13 cellular contexts compared by ENCODE assay signal in genomic region chr9:77847626-77848025, GRCh38.
A peak's percentile ranks its signal among the peaks of the same experiment; 100 is the strongest.
DNase-seq lines count a peak whose midpoint lies in the region; ATAC-seq and TF ChIP-seq lines count a peak whose summit lies in the region.
"Had no signal": no experiment of that assay in that cellular context is flagged by ENCODE, and none has a peak within 500 bp of the region (broad histone marks: within the 10 kb centered on the region; RNA-seq: fewer than 3 reads in every experiment).

No MANE protein-coding gene starts in this region.

- no peak for TF ChIP-seq CTCF in SK-N-SH (IDR thresholded peaks at IDR 0.05)
- no peak for TF ChIP-seq CTCF in esophagus squamous epithelium (IDR thresholded peaks at IDR 0.05)
- no peak for TF ChIP-seq CTCF in spleen (IDR thresholded peaks at IDR 0.05 in 8 of 11, conservative IDR thresholded peaks at IDR 0.05 in 3 of 11)

- H3K27ac ChIP-seq in SK-N-SH (ENCODE audit: low read depth in 2 of 2, low read length in 1 of 2) (peak overlapping the region in 1 of 2 experiments; percentile 55; a peak in 2 of 4 replicates), esophagus squamous epithelium (peak overlapping the region; percentile 54 to 88 (median 82)), spleen (peak overlapping the region in 7 of 8 donors; percentile 1 to 59 (median 40)), GM23248 (no peak overlapping the region)

- no peak for DNase-seq in SK-N-SH
- peak; percentile 10 for DNase-seq in SK-MEL-5 (ENCODE audit: low read depth, low spot score)
- DNase-seq in esophagus squamous epithelium (lab: John Stamatoyannopoulos, UW) = no peak
- DNase-seq in spleen = no peak
- DNase-seq in NCI-H748 treated with DMSO at 0.1 percent for 48 hours (lab: John Stamatoyannopoulos, UW) = no peak
- DNase-seq in GM23248 = no peak
- DNase-seq: 8988T; Calu3; central memory CD4-positive, alpha-beta T cell; NCI-H2171 had no signal

- no peak overlapping the region for H3K4me3 ChIP-seq in SK-N-SH (ENCODE audit: low read depth in 2 of 2, low read length in 1 of 2)
- no peak overlapping the region for H3K4me3 ChIP-seq in esophagus squamous epithelium
- H3K4me3 ChIP-seq in spleen = no peak overlapping the region
- H3K4me3 ChIP-seq in GM23248 = no peak overlapping the region
- H3K4me3 ChIP-seq: MG63 had no signal

- CTCF ChIA-PET in SK-N-SH (lab: Yijun Ruan, JAX) = no interaction called here

- peaks cover 3% of the 10 kb centered on the region for H4K20me1 ChIP-seq in SK-N-SH (ENCODE audit: insufficient read depth)
- peaks cover 3% of the 10 kb centered on the region; the same call in 1 of the 2 replicates for H4K20me1 ChIP-seq in GM23248 (ENCODE audit: insufficient read depth)

- peaks cover 10% of the 10 kb centered on the region for H3F3A ChIP-seq in SK-N-SH (replicated peaks; ENCODE audit: insufficient read depth)
- peaks cover 24% of the 10 kb centered on the region for H3F3A ChIP-seq in GM23248 (ENCODE audit: insufficient read depth)

- ATAC-seq in SK-N-SH treated with all-trans-retinoic acid at 6 μM for 48 hours (no peak), HG03280 (IDR thresholded peaks at IDR 0.05; ENCODE audit: unreplicated experiment) (no peak)

- H3K4me1 ChIP-seq in SK-N-SH (ENCODE audit: control insufficient read depth in 1 of 2, insufficient read depth in 2 of 2, low read depth in 1 of 2, low read length in 1 of 2) = peaks cover 43 to 54% of the 10 kb centered on the region in 2 experiments; a peak in 3 of 4 replicates
- peaks cover 7 to 55% (median 36%) of the 10 kb centered on the region in 3 donors for H3K4me1 ChIP-seq in esophagus squamous epithelium
- peaks cover 4 to 73% (median 28%) of the 10 kb centered on the region in 6 donors for H3K4me1 ChIP-seq in spleen
- H3K4me1 ChIP-seq in GM23248 (ENCODE audit: insufficient read depth) = peaks cover 18% of the 10 kb centered on the region

- H3K4me2 ChIP-seq in SK-N-SH (peak overlapping the region; percentile 59; the same call in 1 of the 2 replicates), GM23248 (ENCODE audit: unreplicated experiment) (no peak overlapping the region)

- H3K36me3 ChIP-seq in SK-N-SH (replicated peaks in 1 of 2; ENCODE audit: control insufficient read depth in 1 of 2, insufficient read depth in 2 of 2, low read length in 1 of 2) (no peaks in the 10 kb centered on the region), esophagus squamous epithelium (no peaks in the 10 kb centered on the region), spleen (no peaks in the 10 kb centered on the region), GM23248 (ENCODE audit: low read depth) (no peaks in the 10 kb centered on the region)
- H3K36me3 ChIP-seq: MG63 had no signal

- H3K9ac ChIP-seq in SK-N-SH (no peak overlapping the region), GM23248 (no peak overlapping the region)

- POLR2A ChIA-PET in SK-N-SH (lab: Yijun Ruan, JAX) = no interaction called here

- WGBS in SK-N-SH (ENCODE audit: low lambda C conversion rate) = 70% methylated on average over 2 of the region's 2 CpGs
- 54 to 71% methylated on average over 2 of the region's 2 CpGs for WGBS in esophagus squamous epithelium, 2 donors
- 53 to 78% (median 55%) methylated on average over 2 of the region's 2 CpGs for WGBS in spleen, 5 donors
- 94% methylated on average over 2 of the region's 2 CpGs for WGBS in GM23248 (ENCODE audit: low coverage in 1 of 2, low lambda C conversion rate in 2 of 2, missing lambda C conversion rate in 2 of 2), 2 experiments

- no peaks in the 10 kb centered on the region for H3K9me2 ChIP-seq in SK-N-SH
- H3K9me2 ChIP-seq in GM23248 (ENCODE audit: insufficient read depth) = no peaks in the 10 kb centered on the region

- in situ Hi-C loops in SK-MEL-5 (cut with HindIII; ENCODE audit: low pct_unique_long_range_greater_than_20kb, low sequenced_read_pairs) (no loop called here), GM23248 (cut with MboI) (no loop called here)

- intact Hi-C loops in esophagus squamous epithelium (cut with DNase I) = loop anchor here (10.0 kb wide), 1 partner anchor 187 kb away; the partner anchor contains the start of gene GNAQ
- intact Hi-C loops in spleen (cut with DNase I; ENCODE audit: low total_unique reads) = no loop called here

- no peak for TF ChIP-seq EP300 in SK-N-SH (IDR thresholded peaks at IDR 0.05; ENCODE audit: borderline replicate concordance in 1 of 2, low read depth in 1 of 2, low read length in 1 of 2)

- H3K9me3 ChIP-seq in SK-N-SH (no peaks in the 10 kb centered on the region), esophagus squamous epithelium (no peaks in the 10 kb centered on the region), spleen (no peaks in the 10 kb centered on the region), GM23248 (ENCODE audit: low read depth) (no peaks in the 10 kb centered on the region)
- H3K9me3 ChIP-seq: MG63 had no signal

- peaks cover 60% of the 10 kb centered on the region; the same call in 1 of the 2 replicates for H3K79me2 ChIP-seq in SK-N-SH (ENCODE audit: insufficient read depth)
- peaks cover 79% of the 10 kb centered on the region for H3K79me2 ChIP-seq in GM23248 (ENCODE audit: insufficient read depth)

- TF ChIP-seq POLR2A in esophagus squamous epithelium (IDR thresholded peaks at IDR 0.05) (no peak), spleen (IDR thresholded peaks at IDR 0.05) (no peak)

- H3K27me3 ChIP-seq in SK-N-SH (ENCODE audit: insufficient read depth) (no peaks in the 10 kb centered on the region), esophagus squamous epithelium (no peaks in the 10 kb centered on the region), spleen (replicated peaks in 1 of 7) (no peaks in the 10 kb centered on the region), GM23248 (replicated peaks; ENCODE audit: insufficient read depth) (no peaks in the 10 kb centered on the region)
- H3K27me3 ChIP-seq: MG63 had no signal

- H2AFZ ChIP-seq in SK-N-SH (ENCODE audit: low read depth) (no peak overlapping the region), GM23248 (no peak overlapping the region)

- no peak for TF ChIP-seq RAD21 in SK-N-SH (IDR thresholded peaks at IDR 0.05; ENCODE audit: low read length)

TF ChIP-seq in SK-N-SH, 30 proteins besides CTCF, POLR2A, EP300 and RAD21:
- no peak for TF ChIP-seq CHD2 (IDR thresholded peaks at IDR 0.05; ENCODE audit: low read length, partially characterized antibody)
- no peak for TF ChIP-seq ZBTB33 (IDR thresholded peaks at IDR 0.05; ENCODE audit: borderline replicate concordance, low read depth)
- TF ChIP-seq, protein P1, sequence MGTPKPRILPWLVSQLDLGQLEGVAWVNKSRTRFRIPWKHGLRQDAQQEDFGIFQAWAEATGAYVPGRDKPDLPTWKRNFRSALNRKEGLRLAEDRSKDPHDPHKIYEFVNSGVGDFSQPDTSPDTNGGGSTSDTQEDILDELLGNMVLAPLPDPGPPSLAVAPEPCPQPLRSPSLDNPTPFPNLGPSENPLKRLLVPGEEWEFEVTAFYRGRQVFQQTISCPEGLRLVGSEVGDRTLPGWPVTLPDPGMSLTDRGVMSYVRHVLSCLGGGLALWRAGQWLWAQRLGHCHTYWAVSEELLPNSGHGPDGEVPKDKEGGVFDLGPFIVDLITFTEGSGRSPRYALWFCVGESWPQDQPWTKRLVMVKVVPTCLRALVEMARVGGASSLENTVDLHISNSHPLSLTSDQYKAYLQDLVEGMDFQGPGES (IDR thresholded peaks at IDR 0.05; ENCODE audit: low read depth, low read length) = no peak
- TF ChIP-seq MEF2A (IDR thresholded peaks at IDR 0.05; ENCODE audit: borderline replicate concordance, low read depth) = no peak
TF ChIP-seq in SK-N-SH: peak in this region for 0.

TF ChIP-seq in SK-N-SH treated with all-trans-retinoic acid at 6 μM for 48 hours, 23 proteins besides CTCF, POLR2A, EP300 and RAD21 (continues in another document):
- TF ChIP-seq, protein P2, sequence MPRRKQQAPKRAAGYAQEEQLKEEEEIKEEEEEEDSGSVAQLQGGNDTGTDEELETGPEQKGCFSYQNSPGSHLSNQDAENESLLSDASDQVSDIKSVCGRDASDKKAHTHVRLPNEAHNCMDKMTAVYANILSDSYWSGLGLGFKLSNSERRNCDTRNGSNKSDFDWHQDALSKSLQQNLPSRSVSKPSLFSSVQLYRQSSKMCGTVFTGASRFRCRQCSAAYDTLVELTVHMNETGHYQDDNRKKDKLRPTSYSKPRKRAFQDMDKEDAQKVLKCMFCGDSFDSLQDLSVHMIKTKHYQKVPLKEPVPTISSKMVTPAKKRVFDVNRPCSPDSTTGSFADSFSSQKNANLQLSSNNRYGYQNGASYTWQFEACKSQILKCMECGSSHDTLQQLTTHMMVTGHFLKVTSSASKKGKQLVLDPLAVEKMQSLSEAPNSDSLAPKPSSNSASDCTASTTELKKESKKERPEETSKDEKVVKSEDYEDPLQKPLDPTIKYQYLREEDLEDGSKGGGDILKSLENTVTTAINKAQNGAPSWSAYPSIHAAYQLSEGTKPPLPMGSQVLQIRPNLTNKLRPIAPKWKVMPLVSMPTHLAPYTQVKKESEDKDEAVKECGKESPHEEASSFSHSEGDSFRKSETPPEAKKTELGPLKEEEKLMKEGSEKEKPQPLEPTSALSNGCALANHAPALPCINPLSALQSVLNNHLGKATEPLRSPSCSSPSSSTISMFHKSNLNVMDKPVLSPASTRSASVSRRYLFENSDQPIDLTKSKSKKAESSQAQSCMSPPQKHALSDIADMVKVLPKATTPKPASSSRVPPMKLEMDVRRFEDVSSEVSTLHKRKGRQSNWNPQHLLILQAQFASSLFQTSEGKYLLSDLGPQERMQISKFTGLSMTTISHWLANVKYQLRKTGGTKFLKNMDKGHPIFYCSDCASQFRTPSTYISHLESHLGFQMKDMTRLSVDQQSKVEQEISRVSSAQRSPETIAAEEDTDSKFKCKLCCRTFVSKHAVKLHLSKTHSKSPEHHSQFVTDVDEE (CRISPR knock-in tag; IDR thresholded peaks at IDR 0.05) = no peak
- no peak for TF ChIP-seq TOX (CRISPR knock-in tag; IDR thresholded peaks at IDR 0.05; ENCODE audit: borderline replicate concordance)
- TF ChIP-seq ZC3H10 (CRISPR knock-in tag; IDR thresholded peaks at IDR 0.05) = no peak
- TF ChIP-seq ZFP30 (CRISPR knock-in tag; IDR thresholded peaks at IDR 0.05) = no peak
- TF ChIP-seq TCF4 (CRISPR knock-in tag; IDR thresholded peaks at IDR 0.05; ENCODE audit: borderline replicate concordance) = no peak
- no peak for TF ChIP-seq CSDC2 (CRISPR knock-in tag; IDR thresholded peaks at IDR 0.05)
- no peak for TF ChIP-seq CREB5 (CRISPR knock-in tag; IDR thresholded peaks at IDR 0.05; ENCODE audit: low read depth)
- TF ChIP-seq ZNF70 (CRISPR knock-in tag; IDR thresholded peaks at IDR 0.05) = no peak
